In genomic region chr3:55558316-55558715, GRCh38 we compare ENCODE assay signal across 20 cellular contexts.
"Had no signal": no experiment of that assay in that cellular context is flagged by ENCODE, and none has a peak within 500 bp of the region (broad histone marks: within the 10 kb centered on the region; RNA-seq: fewer than 3 reads in every experiment).

No MANE protein-coding gene starts in this region.

- H3K27ac ChIP-seq: coronary artery, heart left ventricle, left lung, psoas muscle, sigmoid colon, upper lobe of left lung had no signal

- H3K4me3 Mint-ChIP-seq: activated CD4-positive, alpha-beta memory T cell treated with anti-CD3 and anti-CD28 coated beads for 36 hours; activated naive CD8-positive, alpha-beta T cell; nephron progenitor cell had no signal

- H3K36me3 Mint-ChIP-seq: activated CD4-positive, alpha-beta memory T cell treated with anti-CD3 and anti-CD28 coated beads for 36 hours; activated naive CD8-positive, alpha-beta T cell had no signal

- H3K4me3 ChIP-seq: coronary artery, heart left ventricle, left lung, psoas muscle, sigmoid colon, upper lobe of left lung had no signal

- H3K9me3 Mint-ChIP-seq: activated CD4-positive, alpha-beta memory T cell treated with anti-CD3 and anti-CD28 coated beads for 36 hours; nephron progenitor cell had no signal

- H3K36me3 ChIP-seq: heart left ventricle, left lung, sigmoid colon, upper lobe of left lung had no signal

- H3K27me3 ChIP-seq: heart left ventricle, left lung, sigmoid colon, upper lobe of left lung had no signal

- H3K9me3 ChIP-seq: heart left ventricle, left lung, psoas muscle, sigmoid colon, upper lobe of left lung had no signal

- DNase-seq: activated CD4-positive, alpha-beta memory T cell treated with anti-CD3 and anti-CD28 coated beads for 36 hours; activated CD4-positive, alpha-beta T cell treated with anti-CD3 and anti-CD28 coated beads for 1 hour; activated gamma-delta T cell; activated T-cell treated with anti-CD3 and anti-CD28 coated beads, Interleukin-2, amount 50 U/mL, for 48 hours; aorta; caudate nucleus; effector CD4-positive, alpha-beta T cell; heart left ventricle; islet precursor cell; left lung; nephron progenitor cell; psoas muscle; sigmoid colon; stimulated activated CD4-positive, alpha-beta T cell treated with anti-CD3 and anti-CD28 coated beads, Interleukin-4, amount 100 ng/mL, for 1 hour; stimulated activated CD8-positive, alpha-beta memory T cell treated with anti-CD3 and anti-CD28 coated beads, Interleukin-4, amount 100 ng/mL, for 48 hours; stimulated activated naive CD8-positive, alpha-beta T cell treated with anti-CD3 and anti-CD28 coated beads, Interleukin-15, Interleukin-2, amounts not matched to agents 100 U/mL and 50 U/mL, for 24 hours; T-helper 9 cell; upper lobe of left lung had no signal

- H3K27me3 Mint-ChIP-seq: activated CD4-positive, alpha-beta memory T cell treated with anti-CD3 and anti-CD28 coated beads for 36 hours; activated naive CD8-positive, alpha-beta T cell had no signal

- ATAC-seq: left lung; psoas muscle; stimulated activated naive CD8-positive, alpha-beta T cell treated with anti-CD3 and anti-CD28 coated beads, Interleukin-15, Interleukin-2, amounts not matched to agents 100 U/mL and 50 U/mL, for 24 hours had no signal

- H3K4me1 ChIP-seq: psoas muscle had no signal

- H3K27ac Mint-ChIP-seq: activated CD4-positive, alpha-beta memory T cell treated with anti-CD3 and anti-CD28 coated beads for 36 hours; activated naive CD8-positive, alpha-beta T cell; nephron progenitor cell had no signal
